In the genomic region with DNA sequence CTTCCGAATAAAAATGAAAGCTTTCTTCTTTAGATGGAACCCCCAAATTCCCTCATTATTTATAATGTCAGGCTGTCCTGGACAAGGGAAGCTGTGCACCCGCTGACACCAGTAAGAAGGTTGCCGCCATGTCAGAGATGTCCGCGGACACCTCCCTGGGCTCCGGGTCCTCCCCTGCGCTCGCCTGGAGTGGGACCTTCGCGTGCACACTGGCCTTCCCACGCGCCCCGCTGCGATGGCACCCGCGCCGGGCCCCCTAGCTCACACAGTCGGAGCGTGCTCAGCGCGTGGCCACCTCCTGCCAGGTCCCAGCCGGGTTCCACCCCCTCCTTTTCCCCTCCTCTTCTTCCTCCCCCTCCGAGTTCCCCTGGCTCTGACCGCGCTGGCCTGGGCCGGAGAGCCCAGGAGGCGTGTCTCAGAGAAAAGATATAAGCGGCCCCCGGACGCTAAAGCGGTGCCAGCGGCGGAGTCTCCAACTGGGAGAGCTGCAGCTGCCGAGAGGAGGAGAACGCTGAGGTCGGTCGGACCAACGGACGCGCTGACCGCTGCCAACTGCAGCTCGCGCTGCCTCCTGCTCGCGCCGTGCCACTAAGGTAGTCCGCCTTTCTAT, we compare ENCODE assay signal across 8 cellular contexts. TPM values are rescaled to one million over a fixed set of nuclear protein-coding genes. Genes with fewer than 3 reads are reported as not detected.
DNase-seq lines count a peak whose midpoint lies in the region; ATAC-seq, FAIRE-seq and TF ChIP-seq lines count a peak whose summit lies in the region.

A gene with protein sequence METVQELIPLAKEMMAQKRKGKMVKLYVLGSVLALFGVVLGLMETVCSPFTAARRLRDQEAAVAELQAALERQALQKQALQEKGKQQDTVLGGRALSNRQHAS (plus strand): TSS at position 456 of the 610 bp plus-strand sequence. CDS start 273 bp downstream, outside the sequence.

- peak within 1 kb of the TSS; percentile 71 for H3K27ac ChIP-seq in HL-60 (replicated peaks)
- H3K27ac ChIP-seq in keratinocyte (ENCODE audit: control insufficient read depth, insufficient read depth, low read length), result no peak within 1 kb of the TSS
- H3K27ac ChIP-seq in smooth muscle cell (ENCODE audit: low read depth), result no peak within 1 kb of the TSS

- WGBS in smooth muscle cell (ENCODE audit: low lambda C conversion rate), result 5% methylated on average over 44 of the region's 47 CpGs

- FAIRE-seq in keratinocyte (lab: Jason Lieb, UNC), result no peak

- H4K20me1 ChIP-seq in keratinocyte (ENCODE audit: control insufficient read depth, extremely low read depth, insufficient read depth, low read length) (no peaks in the 10 kb centered on the region), smooth muscle cell (ENCODE audit: low read depth) (no peaks in the 10 kb centered on the region)

- ATAC-seq in HG02852 (IDR thresholded peaks at IDR 0.05; ENCODE audit: unreplicated experiment), result no peak

- TF ChIP-seq CTCF in HL-60 (IDR thresholded peaks at IDR 0.05; ENCODE audit: insufficient read depth, low read length) (no peak), keratinocyte (optimal IDR thresholded peaks at IDR 0.05 in 1 of 3, IDR thresholded peaks at IDR 0.05 in 1 of 3, conservative IDR thresholded peaks at IDR 0.05 in 1 of 3; ENCODE audit: extremely low read depth in 1 of 3, insufficient read depth in 2 of 3, low read length in 3 of 3) (no peak), smooth muscle cell (IDR thresholded peaks at IDR 0.05; ENCODE audit: borderline replicate concordance, insufficient read depth, poor library complexity, severe bottlenecking) (no peak)

- H3K9ac ChIP-seq in keratinocyte (ENCODE audit: control insufficient read depth, extremely low read depth, insufficient read depth, low read length), result peak within 1 kb of the TSS; percentile 61
- no peak within 1 kb of the TSS for H3K9ac ChIP-seq in smooth muscle cell (ENCODE audit: low read depth)

- H3K27me3 ChIP-seq in HL-60 (ENCODE audit: insufficient read depth, poor library complexity, severe bottlenecking) (peaks cover 18% of the 10 kb centered on the region), keratinocyte (ENCODE audit: control insufficient read depth, extremely low read depth, insufficient read depth, low read length) (peaks cover 5% of the 10 kb centered on the region), smooth muscle cell (ENCODE audit: low read depth) (peaks cover 42% of the 10 kb centered on the region)

- DNase-seq in HL-60 (ENCODE audit: low read depth in 1 of 2, low spot score in 1 of 2), result no peak
- DNase-seq in SW480 (ENCODE audit: low spot score), result peak; percentile 70
- peak; percentile 32 for DNase-seq in cerebellum (ENCODE audit: low spot score)
- DNase-seq in keratinocyte (ENCODE audit: low read depth, low spot score), result no peak
- no peak for DNase-seq in smooth muscle cell (lab: John Stamatoyannopoulos, UW; ENCODE audit: unreplicated experiment)
- DNase-seq in inferior parietal cortex (ENCODE audit: extremely low spot score), result no peak
- no peak for DNase-seq in OCI-M2 (lab: John Stamatoyannopoulos, UW; ENCODE audit: unreplicated experiment)

- H2AFZ ChIP-seq in keratinocyte (ENCODE audit: control insufficient read depth, low read length) (peak within 1 kb of the TSS; percentile 73), smooth muscle cell (ENCODE audit: low read depth) (peak within 1 kb of the TSS; percentile 66)

- dilution Hi-C loops in keratinocyte (cut with MboI; ENCODE audit: extremely low pct_ligation_motif_present, low sequenced_read_pairs), result no loop called here

- H3K4me1 ChIP-seq in keratinocyte (ENCODE audit: control insufficient read depth, extremely low read depth, insufficient read depth, low read length) (peaks cover 38% of the 10 kb centered on the region), smooth muscle cell (ENCODE audit: low read depth) (peaks cover 6% of the 10 kb centered on the region)

- peak within 1 kb of the TSS; percentile 57 for H3K4me2 ChIP-seq in keratinocyte (ENCODE audit: control insufficient read depth, extremely low read depth, insufficient read depth, low read depth, low read length)
- H3K4me2 ChIP-seq in smooth muscle cell, result peak within 1 kb of the TSS; percentile 92

- no peaks in the 10 kb centered on the region for H3K9me1 ChIP-seq in keratinocyte (ENCODE audit: control insufficient read depth, extremely low read depth, insufficient read depth, low read length)

- H3K9me3 ChIP-seq in keratinocyte (ENCODE audit: control insufficient read depth, low read depth, low read length) (no peaks in the 10 kb centered on the region), smooth muscle cell (replicated peaks; ENCODE audit: low read depth) (no peaks in the 10 kb centered on the region)

- H3K36me3 ChIP-seq in keratinocyte (ENCODE audit: control insufficient read depth in 2 of 2, extremely low read depth in 1 of 2, insufficient read depth in 2 of 2, low read length in 2 of 2), result no peaks in the 10 kb centered on the region
- no peaks in the 10 kb centered on the region for H3K36me3 ChIP-seq in smooth muscle cell (ENCODE audit: low read depth)

- H3K4me3 ChIP-seq in HL-60 (replicated peaks; ENCODE audit: insufficient read depth, low read length), result peak within 1 kb of the TSS; percentile 9
- H3K4me3 ChIP-seq in keratinocyte (ENCODE audit: control insufficient read depth in 2 of 3, extremely low read depth in 1 of 3, insufficient read depth in 2 of 3, low read depth in 1 of 3, low read length in 3 of 3), result peak within 1 kb of the TSS; percentile 22 to 50 (median 50)
- peak within 1 kb of the TSS; percentile 52 for H3K4me3 ChIP-seq in smooth muscle cell

- H3K79me2 ChIP-seq in keratinocyte (ENCODE audit: control insufficient read depth, insufficient read depth, low read length) (no peaks in the 10 kb centered on the region), smooth muscle cell (ENCODE audit: low read depth) (no peaks in the 10 kb centered on the region)

- H3F3A ChIP-seq in smooth muscle cell (ENCODE audit: low read depth), result no peaks in the 10 kb centered on the region

RNA-seq across cellular contexts. Expression of the gene that starts here (rescaled TPM):
- 1.2 TPM for total RNA-seq in cerebellum
- polyA plus RNA-seq in keratinocyte, result 31.1 to 60.5 TPM (median 46.2 TPM) in 3 replicates
- polyA plus RNA-seq in keratinocyte (2011; ENCODE audit: low read depth), result 2.0 TPM
- polyA plus RNA-seq in keratinocyte (2011; cell fraction: cytosol; rRNA removed), result 45.2 and 67.2 TPM in 2 replicates
- polyA plus RNA-seq in keratinocyte (2011; cell fraction: nucleus; rRNA removed), result 31.3 and 33.3 TPM in 2 replicates
- polyA plus RNA-seq in keratinocyte (2012; ENCODE audit: low replicate concordance), result 3.9 and 107 TPM in 2 replicates
- polyA minus RNA-seq in keratinocyte, result 10.4 to 24.7 TPM (median 10.7 TPM) in 3 replicates
- 65.2 TPM for polyA minus RNA-seq in keratinocyte (2011; cell fraction: cytosol; rRNA and poly(A)+ RNA removed)
- polyA minus RNA-seq in keratinocyte (2011; cell fraction: nucleus; rRNA and poly(A)+ RNA removed), result 10.7 and 14.3 TPM in 2 replicates
- total RNA-seq in smooth muscle cell, result 2.1 and 7.6 TPM in 2 replicates
- polyA plus RNA-seq in smooth muscle cell, result 5.7 and 6.7 TPM in 2 replicates

Comparison
In these comparisons a context has a peak if more than half of its experiments do, and no peak if none do; other contexts are left out.
1. DNase-seq: peak in SW480 (single experiment) and cerebellum (single experiment); none in HL-60 (0 of 2), keratinocyte (single experiment), smooth muscle cell (single experiment), inferior parietal cortex (single experiment) and OCI-M2 (single experiment).
2. Peak in every context shown above with its lines, with median percentiles within 50 percentile points of each other: H3K4me3 ChIP-seq.